Comparison of ENCODE assay signal across 20 cellular contexts in genomic region chr11:121323208-121323607, GRCh38. TPM values are rescaled to one million over a fixed set of nuclear protein-coding genes. Genes with fewer than 3 reads are reported as not detected.
DNase-seq lines count a peak whose midpoint lies in the region; ATAC-seq and TF ChIP-seq lines count a peak whose summit lies in the region.
"Had no signal": no experiment of that assay in that cellular context is flagged by ENCODE, and none has a peak within 500 bp of the region (broad histone marks: within the 10 kb centered on the region; RNA-seq: fewer than 3 reads in every experiment).

No MANE protein-coding gene starts in this region.

- CTCF ChIA-PET in activated CD8-positive, alpha-beta T cell treated with anti-CD3 and anti-CD28 coated beads, Interleukin-2, amount 10 ng/mL, durations not matched to agents 7 days and 5 days (lab: Charles Lee): interaction anchor here (1.0 kb wide), 1 partner anchor 56 kb away, joined by 3 read pairs; no protein-coding TSS in a partner anchor
- CTCF ChIA-PET in GM10248 (lab: Yijun Ruan, JAX): no interaction called here

- H3K4me3 Mint-ChIP-seq in CD14-positive monocyte (no peak overlapping the region), nephron (no peak overlapping the region)
- no peak overlapping the region for H3K4me3 Mint-ChIP-seq in activated CD8-positive, alpha-beta T cell treated with anti-CD3 and anti-CD28 coated beads, Interleukin-2, amount 10 ng/mL, durations not matched to agents 7 days and 5 days
- H3K4me3 Mint-ChIP-seq: activated CD4-positive, alpha-beta memory T cell treated with anti-CD3 and anti-CD28 coated beads, Interleukin-2, amount 10 ng/mL, durations not matched to agents 7 days and 5 days; stimulated activated naive CD8-positive, alpha-beta T cell treated with anti-CD3 and anti-CD28 coated beads, Interleukin-15, amount 100 ng/mL, for 72 hours; T-helper 17 cell had no signal

- H3K4me1 Mint-ChIP-seq in CD14-positive monocyte (peaks cover 21% of the 10 kb centered on the region), nephron (peaks cover 7% of the 10 kb centered on the region)
- H3K4me1 Mint-ChIP-seq in activated CD8-positive, alpha-beta T cell treated with anti-CD3 and anti-CD28 coated beads, Interleukin-2, amount 10 ng/mL, durations not matched to agents 7 days and 5 days (ENCODE audit: low read depth): peaks cover 23% of the 10 kb centered on the region

- H3K27me3 Mint-ChIP-seq in CD14-positive monocyte (ENCODE audit: low read depth in 3 of 3): no peaks in the 10 kb centered on the region
- peaks cover 7% of the 10 kb centered on the region for H3K27me3 Mint-ChIP-seq in nephron (ENCODE audit: low read depth)
- peaks cover 12% of the 10 kb centered on the region for H3K27me3 Mint-ChIP-seq in activated CD8-positive, alpha-beta T cell treated with anti-CD3 and anti-CD28 coated beads, Interleukin-2, amount 10 ng/mL, durations not matched to agents 7 days and 5 days (ENCODE audit: low read depth)
- H3K27me3 Mint-ChIP-seq: stimulated activated naive CD8-positive, alpha-beta T cell treated with anti-CD3 and anti-CD28 coated beads, Interleukin-15, amount 100 ng/mL, for 72 hours had no signal

- POLR2A ChIA-PET in activated CD8-positive, alpha-beta T cell treated with anti-CD3 and anti-CD28 coated beads, Interleukin-2, amount 10 ng/mL, durations not matched to agents 7 days and 5 days (lab: Charles Lee): no interaction called here
- POLR2A ChIA-PET in GM10248 (lab: Yijun Ruan, JAX): no interaction called here

- TF ChIP-seq CTCF in CD14-positive monocyte (IDR thresholded peaks at IDR 0.05) (peak; percentile 4), nephron (IDR thresholded peaks at IDR 0.05; ENCODE audit: unreplicated experiment in 3 of 3) (peak; percentile 32 to 35 (median 33)), GM10248 (IDR thresholded peaks at IDR 0.05; ENCODE audit: control extremely low read depth, extremely low read depth, low read depth, missing control alignments) (no peak)

- H3K9me3 Mint-ChIP-seq in CD14-positive monocyte: no peaks in the 10 kb centered on the region
- H3K9me3 Mint-ChIP-seq in nephron: no peaks in the 10 kb centered on the region
- H3K9me3 Mint-ChIP-seq in activated CD8-positive, alpha-beta T cell treated with anti-CD3 and anti-CD28 coated beads, Interleukin-2, amount 10 ng/mL, durations not matched to agents 7 days and 5 days (ENCODE audit: insufficient read depth): no peaks in the 10 kb centered on the region
- H3K9me3 Mint-ChIP-seq: activated CD4-positive, alpha-beta memory T cell treated with anti-CD3 and anti-CD28 coated beads, Interleukin-2, amount 10 ng/mL, durations not matched to agents 7 days and 5 days; activated naive CD4-positive, alpha-beta T cell treated with anti-CD3 and anti-CD28 coated beads, Interleukin-2, amount 50 U/mL, for 72 hours; stimulated activated naive CD8-positive, alpha-beta T cell treated with anti-CD3 and anti-CD28 coated beads, Interleukin-15, amount 100 ng/mL, for 72 hours had no signal

- ATAC-seq in activated CD8-positive, alpha-beta T cell treated with anti-CD3 and anti-CD28 coated beads, Interleukin-2, amount 10 ng/mL, durations not matched to agents 7 days and 5 days: no peak
- ATAC-seq: activated naive CD4-positive, alpha-beta T cell treated with anti-CD3 and anti-CD28 coated beads, Interleukin-2, amount 50 U/mL, for 72 hours; gastroesophageal sphincter; left lobe of liver; stimulated activated naive CD8-positive, alpha-beta T cell treated with anti-CD3 and anti-CD28 coated beads, Interleukin-15, amount 100 ng/mL, for 72 hours; T-helper 17 cell; upper lobe of right lung had no signal

- H3K27ac Mint-ChIP-seq in CD14-positive monocyte: no peak overlapping the region
- H3K27ac Mint-ChIP-seq in nephron: no peak overlapping the region
- no peak overlapping the region for H3K27ac Mint-ChIP-seq in activated CD8-positive, alpha-beta T cell treated with anti-CD3 and anti-CD28 coated beads, Interleukin-2, amount 10 ng/mL, durations not matched to agents 7 days and 5 days
- H3K27ac Mint-ChIP-seq: activated CD4-positive, alpha-beta memory T cell treated with anti-CD3 and anti-CD28 coated beads, Interleukin-2, amount 10 ng/mL, durations not matched to agents 7 days and 5 days; stimulated activated naive CD8-positive, alpha-beta T cell treated with anti-CD3 and anti-CD28 coated beads, Interleukin-15, amount 100 ng/mL, for 72 hours; T-helper 17 cell had no signal

- DNase-seq in CD14-positive monocyte (ENCODE audit: low spot score): no peak
- peak; percentile 12 for DNase-seq in NCI-H1092 (lab: John Stamatoyannopoulos, UW)
- peak; percentile 23 for DNase-seq in cerebellum (ENCODE audit: low spot score)
- DNase-seq in activated CD8-positive, alpha-beta T cell treated with anti-CD3 and anti-CD28 coated beads, Interleukin-2, amount 10 ng/mL, durations not matched to agents 7 days and 5 days: no peak
- no peak for DNase-seq in GM10248 (ENCODE audit: extremely low spot score)
- DNase-seq in activated naive CD4-positive, alpha-beta T cell (lab: John Stamatoyannopoulos, UW): no peak
- DNase-seq in NCI-H187 treated with DMSO at 0.1 percent for 48 hours (lab: John Stamatoyannopoulos, UW): no peak
- DNase-seq: activated CD4-positive, alpha-beta memory T cell treated with anti-CD3 and anti-CD28 coated beads, Interleukin-2, amount 10 ng/mL, durations not matched to agents 7 days and 5 days; activated T-cell treated with anti-CD3 and anti-CD28 coated beads, Interleukin-2, amount 50 U/mL, for 48 hours; MG63; occipital lobe; SIG-M5; sigmoid colon; stimulated activated naive CD8-positive, alpha-beta T cell treated with anti-CD3 and anti-CD28 coated beads, Interleukin-15, amount 100 ng/mL, for 72 hours; T-helper 17 cell; upper lobe of right lung had no signal

- no peaks in the 10 kb centered on the region for H3K36me3 Mint-ChIP-seq in CD14-positive monocyte
- no peaks in the 10 kb centered on the region for H3K36me3 Mint-ChIP-seq in nephron (ENCODE audit: low read depth)
- no peaks in the 10 kb centered on the region for H3K36me3 Mint-ChIP-seq in activated CD8-positive, alpha-beta T cell treated with anti-CD3 and anti-CD28 coated beads, Interleukin-2, amount 10 ng/mL, durations not matched to agents 7 days and 5 days (ENCODE audit: low read depth)
- H3K36me3 Mint-ChIP-seq: activated naive CD4-positive, alpha-beta T cell treated with anti-CD3 and anti-CD28 coated beads, Interleukin-2, amount 50 U/mL, for 72 hours had no signal

- intact Hi-C loops in CD14-positive monocyte (cut with micrococcal nuclease): loop anchor here in 1 of 2 donors (5.0 to 10.0 kb wide), 3 partner anchors 52 to 269 kb away; no protein-coding TSS in a partner anchor

RNA-seq across cellular contexts. Expression of gene SC5D, which starts 30.6 kb away (rescaled TPM):
- polyA plus RNA-seq in CD14-positive monocyte: 1 to 10 TPM; 6.4 to 8.3 TPM
- 110 TPM for total RNA-seq in cerebellum
- total RNA-seq in activated CD8-positive, alpha-beta T cell treated with anti-CD3 and anti-CD28 coated beads, Interleukin-2, amount 10 ng/mL, durations not matched to agents 7 days and 5 days: 10 to 100 TPM; 18.9 to 21.6 TPM

Comparison
In these comparisons a context has a peak if more than half of its experiments do, and no peak if none do; other contexts are left out.
1. DNase-seq: peak in NCI-H1092 (single experiment) and cerebellum (single experiment); none in CD14-positive monocyte (single experiment), activated CD8-positive, alpha-beta T cell treated with anti-CD3 and anti-CD28 coated beads, Interleukin-2, amount 10 ng/mL, durations not matched to agents 7 days and 5 days (single experiment), GM10248 (single experiment), activated naive CD4-positive, alpha-beta T cell (0 of 4) and NCI-H187 treated with DMSO at 0.1 percent for 48 hours (single experiment).